ENCODE assay signal across 23 cellular contexts in genomic region chr5:138566792-138567191, GRCh38. TPM values are rescaled to one million over a fixed set of nuclear protein-coding genes. Genes with fewer than 3 reads are reported as not detected.
DNase-seq lines count a peak whose midpoint lies in the region; TF ChIP-seq lines count a peak whose summit lies in the region.
"Had no signal": no experiment of that assay in that cellular context is flagged by ENCODE, and none has a peak within 500 bp of the region (broad histone marks: within the 10 kb centered on the region; RNA-seq: fewer than 3 reads in every experiment).

No MANE protein-coding gene starts in this region.

- peaks cover 68% of the 10 kb centered on the region for H3K36me3 Mint-ChIP-seq in activated CD4-positive, alpha-beta T cell treated with anti-CD3 and anti-CD28 coated beads, Interleukin-2, amount 10 ng/mL, durations not matched to agents 7 days and 5 days (ENCODE audit: low read depth)
- H3K36me3 Mint-ChIP-seq in endothelial cell (ENCODE audit: low read depth, unreplicated experiment) (peaks cover 52% of the 10 kb centered on the region), nephron progenitor cell (ENCODE audit: low read depth) (peaks cover 73% of the 10 kb centered on the region)

- no peak overlapping the region for H3K4me3 Mint-ChIP-seq in activated CD4-positive, alpha-beta T cell treated with anti-CD3 and anti-CD28 coated beads, Interleukin-2, amount 10 ng/mL, durations not matched to agents 7 days and 5 days
- H3K4me3 Mint-ChIP-seq in endothelial cell (ENCODE audit: unreplicated experiment) = peak overlapping the region; percentile 66
- no peak overlapping the region for H3K4me3 Mint-ChIP-seq in nephron progenitor cell
- H3K4me3 Mint-ChIP-seq: B cell had no signal

- no peak for TF ChIP-seq CTCF in VCaP (conservative IDR thresholded peaks at IDR 0.05)
- TF ChIP-seq CTCF in endothelial cell (IDR thresholded peaks at IDR 0.05; ENCODE audit: unreplicated experiment) = no peak
- no peak for TF ChIP-seq CTCF in nephron progenitor cell (IDR thresholded peaks at IDR 0.05)

- POLR2A ChIA-PET in activated CD4-positive, alpha-beta T cell treated with anti-CD3 and anti-CD28 coated beads, Interleukin-2, amount 10 ng/mL, durations not matched to agents 7 days and 5 days (lab: Charles Lee) = interaction anchor here (0.6 kb wide), 2 partner anchors 18 to 175 kb away, joined by 3 to 4 read pairs; no protein-coding TSS in a partner anchor

- H3K9me3 Mint-ChIP-seq in activated CD4-positive, alpha-beta T cell treated with anti-CD3 and anti-CD28 coated beads, Interleukin-2, amount 10 ng/mL, durations not matched to agents 7 days and 5 days = no peaks in the 10 kb centered on the region
- H3K9me3 Mint-ChIP-seq in endothelial cell (ENCODE audit: unreplicated experiment) = no peaks in the 10 kb centered on the region
- H3K9me3 Mint-ChIP-seq in nephron progenitor cell = no peaks in the 10 kb centered on the region

- no peak for DNase-seq in activated CD4-positive, alpha-beta T cell treated with anti-CD3 and anti-CD28 coated beads, Interleukin-2, amount 10 ng/mL, durations not matched to agents 7 days and 5 days
- no peak for DNase-seq in activated CD4-positive, alpha-beta T cell treated with anti-CD3 and anti-CD28 coated beads for 48 hours
- no peak for DNase-seq in endothelial cell (ENCODE audit: low spot score)
- no peak for DNase-seq in nephron progenitor cell
- no peak for DNase-seq in DMS153 treated with DMSO at 0.1 percent for 48 hours (lab: John Stamatoyannopoulos, UW; ENCODE audit: unreplicated experiment)
- no peak for DNase-seq in ecto neural progenitor cell (ENCODE audit: low spot score)
- no peak for DNase-seq in stimulated activated naive CD4-positive, alpha-beta T cell treated with Interleukin-2 at 50 U/mL for 16 hours (lab: John Stamatoyannopoulos, UW)
- DNase-seq: activated gamma-delta T cell; cerebellar nuclear complex; effector CD4-positive, alpha-beta T cell; HCEC 1CT; left cardiac atrium; midbrain; NCI-H1092 treated with DMSO at 0.1 percent for 48 hours; NCI-H2081; NCI-H446 treated with DMSO at 0.1 percent for 48 hours; stimulated activated CD4-positive, alpha-beta T cell treated with anti-CD3 and anti-CD28 coated beads, Interleukin-12 subunit alpha, Interleukin-12 subunit beta, amount 100 ng/mL, for 4 hours; stimulated activated CD8-positive, alpha-beta memory T cell treated with anti-CD3 and anti-CD28 coated beads, Interleukin-4, amount 100 ng/mL, for 48 hours; WERI-Rb-1 had no signal

- CTCF ChIA-PET in activated CD4-positive, alpha-beta T cell treated with anti-CD3 and anti-CD28 coated beads, Interleukin-2, amount 10 ng/mL, durations not matched to agents 7 days and 5 days (lab: Charles Lee) = interaction anchor here (0.5 to 5.7 kb wide), 5 partner anchors 8 to 214 kb away, joined by 3 to 20 read pairs (median 7); partner anchors contain the start of genes ETF1, HSPA9 and KDM3B

- H3K27ac Mint-ChIP-seq in activated CD4-positive, alpha-beta T cell treated with anti-CD3 and anti-CD28 coated beads, Interleukin-2, amount 10 ng/mL, durations not matched to agents 7 days and 5 days = peak overlapping the region; percentile 84
- H3K27ac Mint-ChIP-seq in endothelial cell (ENCODE audit: unreplicated experiment) (peak overlapping the region; percentile 36), nephron progenitor cell (peak overlapping the region; percentile 96)
- H3K27ac Mint-ChIP-seq: B cell had no signal

- H3K4me1 Mint-ChIP-seq in activated CD4-positive, alpha-beta T cell treated with anti-CD3 and anti-CD28 coated beads, Interleukin-2, amount 10 ng/mL, durations not matched to agents 7 days and 5 days = peaks cover 49% of the 10 kb centered on the region
- no peaks in the 10 kb centered on the region for H3K4me1 Mint-ChIP-seq in endothelial cell (ENCODE audit: unreplicated experiment)
- H3K4me1 Mint-ChIP-seq in nephron progenitor cell = peaks cover 26% of the 10 kb centered on the region

- H3K27me3 Mint-ChIP-seq in activated CD4-positive, alpha-beta T cell treated with anti-CD3 and anti-CD28 coated beads, Interleukin-2, amount 10 ng/mL, durations not matched to agents 7 days and 5 days = no peaks in the 10 kb centered on the region
- H3K27me3 Mint-ChIP-seq in endothelial cell (ENCODE audit: unreplicated experiment) (peaks cover 2% of the 10 kb centered on the region), nephron progenitor cell (ENCODE audit: low read depth, poor library complexity) (no peaks in the 10 kb centered on the region)
- H3K27me3 Mint-ChIP-seq: B cell had no signal

- peak overlapping the region; percentile 100 for H3K27ac ChIP-seq in VCaP
- H3K27ac ChIP-seq: suprapubic skin, vagina, WERI-Rb-1 had no signal

RNA-seq across cellular contexts. Expression of gene HSPA9, which starts 8.4 kb away (rescaled TPM):
- total RNA-seq in activated CD4-positive, alpha-beta T cell treated with anti-CD3 and anti-CD28 coated beads, Interleukin-2, amount 10 ng/mL, durations not matched to agents 7 days and 5 days = 100 to 1,000 TPM; 168 to 171 TPM
- 128 TPM for total RNA-seq in endothelial cell (ENCODE audit: unreplicated experiment)

RNA-seq across cellular contexts. Expression of gene ETF1, which starts 23.8 kb away (rescaled TPM):
- total RNA-seq in activated CD4-positive, alpha-beta T cell treated with anti-CD3 and anti-CD28 coated beads, Interleukin-2, amount 10 ng/mL, durations not matched to agents 7 days and 5 days = 10 to 100 TPM; 65.3 to 72.1 TPM
- total RNA-seq in endothelial cell (ENCODE audit: unreplicated experiment) = 84.7 TPM

Comparison
In these comparisons a context has a peak if more than half of its experiments do, and no peak if none do; other contexts are left out.
1. H3K27ac Mint-ChIP-seq: peak in every context shown above with its lines; median percentile 96 in nephron progenitor cell; 84 in activated CD4-positive, alpha-beta T cell treated with anti-CD3 and anti-CD28 coated beads, Interleukin-2, amount 10 ng/mL, durations not matched to agents 7 days and 5 days; 36 in endothelial cell.